ENCODE assay signal across 8 cellular contexts in the genomic region with DNA sequence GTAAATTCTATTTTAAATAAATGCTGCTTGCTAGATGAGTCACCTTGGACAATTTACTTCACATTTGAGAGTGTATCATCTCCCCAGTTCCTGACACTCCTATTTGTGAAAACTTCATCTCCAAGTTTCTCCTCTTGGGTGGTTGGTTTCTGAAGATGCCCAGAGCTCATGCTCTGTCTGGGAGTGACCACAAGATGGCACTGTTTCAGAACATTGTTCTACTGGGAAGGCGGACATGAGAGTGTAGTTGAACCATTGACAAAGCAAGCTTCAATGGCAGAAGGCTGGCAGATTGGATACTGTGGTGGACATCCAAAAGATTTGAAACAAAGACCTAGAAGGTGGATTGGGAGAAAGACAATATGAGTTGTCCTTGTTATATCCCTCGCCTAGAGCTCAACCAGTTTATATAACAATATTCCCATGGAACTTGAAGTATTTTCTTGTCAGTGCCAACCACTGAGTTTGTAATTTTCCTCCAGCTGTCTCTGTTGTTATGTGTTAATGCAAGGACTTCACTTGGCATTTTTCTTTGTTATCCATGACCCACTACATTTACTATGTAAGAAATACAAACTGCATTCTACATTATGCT.
A peak's percentile ranks its signal among the peaks of the same experiment; 100 is the strongest.
DNase-seq lines count a peak whose midpoint lies in the region; ATAC-seq lines count a peak whose summit lies in the region.

No MANE protein-coding gene starts in this region.

- H3K27me3 ChIP-seq in naive thymus-derived CD4-positive, alpha-beta T cell (ENCODE audit: control insufficient read depth in 2 of 2, insufficient read depth in 2 of 2, low read length in 2 of 2) = no peaks in the 10 kb centered on the region

- CTCF ChIA-PET in naive thymus-derived CD4-positive, alpha-beta T cell (lab: Charles Lee) = no interaction called here

- no peaks in the 10 kb centered on the region for H3K4me1 ChIP-seq in naive thymus-derived CD4-positive, alpha-beta T cell (ENCODE audit: control insufficient read depth in 2 of 2, insufficient read depth in 2 of 2, low read length in 2 of 2)

- H3K27me3 Mint-ChIP-seq in naive thymus-derived CD4-positive, alpha-beta T cell = peaks cover 0 to 4% (median 0%) of the 10 kb centered on the region in 5 donors

- H3K36me3 ChIP-seq in naive thymus-derived CD4-positive, alpha-beta T cell (ENCODE audit: control insufficient read depth in 2 of 3, insufficient read depth in 3 of 3, low read length in 3 of 3) = no peaks in the 10 kb centered on the region

- peaks cover 0 to 7% (median 0%) of the 10 kb centered on the region in 11 donors for H3K9me3 Mint-ChIP-seq in naive thymus-derived CD4-positive, alpha-beta T cell

- no peak overlapping the region for H3K27ac Mint-ChIP-seq in naive thymus-derived CD4-positive, alpha-beta T cell

- intact Hi-C loops in naive thymus-derived CD4-positive, alpha-beta T cell (cut with micrococcal nuclease) = loop anchor here in 1 of 2 donors (10.0 kb wide), 1 partner anchor 1349 kb away; no protein-coding TSS in a partner anchor

- H3K4me3 ChIP-seq in naive thymus-derived CD4-positive, alpha-beta T cell (ENCODE audit: low read length) = no peak overlapping the region

- POLR2A ChIA-PET in naive thymus-derived CD4-positive, alpha-beta T cell (lab: Charles Lee) = no interaction called here

- H3K36me3 Mint-ChIP-seq in naive thymus-derived CD4-positive, alpha-beta T cell = no peaks in the 10 kb centered on the region

- peak; percentile 70 for DNase-seq in Ammon's horn (ENCODE audit: low spot score)
- DNase-seq in NAMALWA (ENCODE audit: low spot score) = peak; percentile 74
- peak; percentile 60 for DNase-seq in SW480 (ENCODE audit: low spot score)
- peak in 3 of 9 donors; percentile 2 to 22 (median 6) for DNase-seq in naive thymus-derived CD4-positive, alpha-beta T cell
- no peak for DNase-seq in mesenteric fat pad (ENCODE audit: low spot score)

- peak; percentile 94 for ATAC-seq in GM18498 (IDR thresholded peaks at IDR 0.05; ENCODE audit: unreplicated experiment)
- ATAC-seq in HG02763 (IDR thresholded peaks at IDR 0.05; ENCODE audit: unreplicated experiment) = peak; percentile 80
- peak; percentile 61 for ATAC-seq in esophagus mucosa
- peak; percentile 66 for ATAC-seq in naive thymus-derived CD4-positive, alpha-beta T cell

- no peak overlapping the region for H3K4me3 Mint-ChIP-seq in naive thymus-derived CD4-positive, alpha-beta T cell

- no peaks in the 10 kb centered on the region for H3K9me3 ChIP-seq in naive thymus-derived CD4-positive, alpha-beta T cell (ENCODE audit: control insufficient read depth in 2 of 3, low read length in 3 of 3)

- peaks cover 0 to 6% (median 2%) of the 10 kb centered on the region in 7 donors for H3K4me1 Mint-ChIP-seq in naive thymus-derived CD4-positive, alpha-beta T cell

- no peak overlapping the region for H3K27ac ChIP-seq in naive thymus-derived CD4-positive, alpha-beta T cell (ENCODE audit: low read depth, low read length)
